ENCODE assay signal across 20 cellular contexts in genomic region chr2:240796543-240797499, GRCh38. TPM values are rescaled to one million over a fixed set of nuclear protein-coding genes. Genes with fewer than 3 reads are reported as not detected.
DNase-seq lines count a peak whose midpoint lies in the region; ATAC-seq, FAIRE-seq and TF ChIP-seq lines count a peak whose summit lies in the region.
"Had no signal": no experiment of that assay in that cellular context is flagged by ENCODE, and none has a peak within 500 bp of the region (broad histone marks: within the 10 kb centered on the region; RNA-seq: fewer than 3 reads in every experiment).

No MANE protein-coding gene starts in this region.

- peak; percentile 26 for DNase-seq in NCI-H345 (lab: John Stamatoyannopoulos, UW)
- no peak for DNase-seq in NCI-H345 treated with DMSO at 0.1 percent for 48 hours (lab: John Stamatoyannopoulos, UW; ENCODE audit: unreplicated experiment)
- DNase-seq in BE2C: peak; percentile 2
- DNase-seq in NCI-H510A (lab: John Stamatoyannopoulos, UW): peak; percentile 67
- DNase-seq in kidney: peak; percentile 43
- no peak for DNase-seq in activated gamma-delta T cell treated with Interleukin-2 at 50 U/mL for 16 hours
- DNase-seq in NCI-H2171 (lab: John Stamatoyannopoulos, UW): no peak
- DNase-seq: cortex of kidney; MG63; NCI-H1436 treated with DMSO at 0.1 percent for 48 hours; NK-92 treated with Interleukin-12 subunit alpha and Interleukin-12 subunit beta, amount 100 ng/mL, for 24 hours; SK-N-SH; stimulated activated CD4-positive, alpha-beta T cell treated with anti-CD3 and anti-CD28 coated beads, Interleukin-4, amount 100 ng/mL, for 4 hours; stimulated activated naive CD8-positive, alpha-beta T cell treated with anti-CD3 and anti-CD28 coated beads, Interleukin-15, amount 100 ng/mL, for 72 hours; T-helper 9 cell had no signal

- no peak overlapping the region for H3K9ac ChIP-seq in kidney (ENCODE audit: low read length in 2 of 2)
- H3K9ac ChIP-seq: SK-N-SH had no signal

- no peaks in the 10 kb centered on the region for H3K27me3 ChIP-seq in BE2C

- ATAC-seq in SK-N-SH treated with all-trans-retinoic acid at 6 μM for 48 hours: no peak
- ATAC-seq: stimulated activated naive CD8-positive, alpha-beta T cell treated with anti-CD3 and anti-CD28 coated beads, Interleukin-15, amount 100 ng/mL, for 72 hours had no signal

- no peaks in the 10 kb centered on the region for H3K4me1 ChIP-seq in BE2C
- no peaks in the 10 kb centered on the region for H3K4me1 ChIP-seq in kidney (ENCODE audit: control insufficient read depth in 1 of 2, insufficient read depth in 1 of 2, low read depth in 1 of 2, low read length in 2 of 2)

- no peak overlapping the region for H3K27ac ChIP-seq in kidney (ENCODE audit: low read depth in 2 of 2, low read length in 2 of 2)

- H3K36me3 ChIP-seq in BE2C (peaks cover 5% of the 10 kb centered on the region), kidney (ENCODE audit: control insufficient read depth in 1 of 2, insufficient read depth in 2 of 2, low read length in 2 of 2) (no peaks in the 10 kb centered on the region)
- H3K36me3 ChIP-seq: MG63 had no signal

- intact Hi-C loops in kidney (cut with DNase I): no loop called here

- no peak for FAIRE-seq in kidney (lab: Jason Lieb, UNC)
- FAIRE-seq: endometrium, RCC 7860 had no signal

- no peak overlapping the region for H3K4me3 ChIP-seq in BE2C (ENCODE audit: low read depth, low read length)
- H3K4me3 ChIP-seq in kidney (ENCODE audit: low read length in 2 of 2): no peak overlapping the region
- H3K4me3 ChIP-seq: MG63 had no signal

- TF ChIP-seq CTCF in BE2C (IDR thresholded peaks at IDR 0.05; ENCODE audit: low read depth, low read length) (no peak), kidney (IDR thresholded peaks at IDR 0.05; ENCODE audit: borderline replicate concordance, extremely low read depth, insufficient read depth) (no peak)

- H3K9me3 ChIP-seq in BE2C (no peaks in the 10 kb centered on the region), kidney (ENCODE audit: control insufficient read depth in 1 of 2, low read length in 2 of 2) (peaks cover 0 to 3% of the 10 kb centered on the region in 2 donors)
- H3K9me3 ChIP-seq: SK-N-SH had no signal

TF ChIP-seq in SK-N-SH treated with all-trans-retinoic acid at 6 μM for 48 hours, 23 proteins besides CTCF, POLR2A, EP300 and RAD21:
- TF ChIP-seq PATZ1 (CRISPR knock-in tag; IDR thresholded peaks at IDR 0.05; ENCODE audit: borderline replicate concordance): no peak
- no peak for TF ChIP-seq ZNF565 (CRISPR knock-in tag; conservative IDR thresholded peaks at IDR 0.05; ENCODE audit: low read depth)
- no peak for TF ChIP-seq ARNTL (CRISPR knock-in tag; IDR thresholded peaks at IDR 0.05; ENCODE audit: borderline replicate concordance, low read depth)
- TF ChIP-seq ZNF8 (CRISPR knock-in tag; IDR thresholded peaks at IDR 0.05): no peak
- TF ChIP-seq ZFP3 (CRISPR knock-in tag; IDR thresholded peaks at IDR 0.05): no peak
- no peak for TF ChIP-seq SNAI2 (CRISPR knock-in tag; IDR thresholded peaks at IDR 0.05)
- TF ChIP-seq RARB (CRISPR knock-in tag; IDR thresholded peaks at IDR 0.05): no peak
TF ChIP-seq in SK-N-SH treated with all-trans-retinoic acid at 6 μM for 48 hours: peak in this region for 0.

RNA-seq across cellular contexts. Expression of gene KIF1A, which starts 23.2 kb away (rescaled TPM):
- polyA plus RNA-seq in BE2C (2012; ENCODE audit: insufficient read depth, insufficient read length, low read depth): 158 TPM
- total RNA-seq in kidney: 0.54 TPM
- polyA plus RNA-seq in kidney (ENCODE audit: insufficient read depth, low read depth, low replicate concordance): 0.58 TPM
- total RNA-seq: mononuclear cell had no signal
- polyA plus RNA-seq: IgD-negative memory B cell had no signal

Comparison
In these comparisons a context has a peak if more than half of its experiments do, and no peak if none do; other contexts are left out.
1. DNase-seq: peak in NCI-H345 (single experiment), BE2C (single experiment), NCI-H510A (single experiment) and kidney (single experiment); none in NCI-H345 treated with DMSO at 0.1 percent for 48 hours (single experiment), activated gamma-delta T cell treated with Interleukin-2 at 50 U/mL for 16 hours (single experiment) and NCI-H2171 (single experiment).